ENCODE assay signal across 18 cellular contexts in the genomic region with DNA sequence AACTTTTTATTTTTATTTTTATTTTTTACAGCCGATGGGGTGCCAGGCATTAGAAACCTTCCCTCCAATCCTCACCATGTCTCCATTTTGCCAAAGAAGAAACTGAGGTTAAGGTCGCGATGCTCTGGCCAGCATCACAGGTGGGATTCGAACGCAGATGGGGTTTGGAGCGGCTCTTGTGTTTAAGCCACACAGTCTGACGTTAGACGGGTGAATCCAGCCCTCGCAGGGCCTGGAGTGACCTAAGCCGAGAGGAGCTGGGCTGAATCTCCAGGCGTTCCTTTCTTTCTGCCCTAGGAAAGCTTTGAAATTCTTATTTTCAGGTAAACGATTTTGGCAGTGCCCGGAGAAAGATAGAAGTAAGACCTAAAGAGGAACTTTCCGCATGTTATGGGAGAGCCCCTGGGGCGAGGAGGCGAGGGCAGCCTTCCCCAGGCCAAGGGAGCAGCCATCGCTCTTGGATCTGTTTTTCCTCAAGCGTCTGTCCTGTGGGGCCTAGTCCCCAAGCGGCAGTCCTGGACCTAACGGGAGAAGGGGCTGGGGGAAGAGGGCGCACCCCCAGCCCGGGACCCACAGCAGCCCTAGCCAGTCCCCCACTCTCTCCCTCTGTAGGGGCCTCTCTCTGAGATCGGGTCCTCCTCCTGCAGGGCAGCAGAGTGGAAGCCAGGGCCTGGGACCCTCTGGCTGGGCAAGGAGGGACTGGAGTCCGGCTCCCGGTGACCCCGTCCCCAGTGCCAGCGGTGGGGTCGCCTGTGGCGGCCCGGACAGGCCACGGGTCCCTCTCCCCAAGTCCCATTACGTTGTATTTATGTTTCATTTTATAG. TPM values are rescaled to one million over a fixed set of nuclear protein-coding genes. Genes with fewer than 3 reads are reported as not detected.
DNase-seq lines count a peak whose midpoint lies in the region; ATAC-seq, FAIRE-seq and TF ChIP-seq lines count a peak whose summit lies in the region.
"Had no signal": no experiment of that assay in that cellular context is flagged by ENCODE, and none has a peak within 500 bp of the region (broad histone marks: within the 10 kb centered on the region; RNA-seq: fewer than 3 reads in every experiment).

No MANE protein-coding gene starts in this region.

- peaks cover 2% of the 10 kb centered on the region for H3K36me3 Mint-ChIP-seq in IgD-negative memory B cell
- H3K36me3 Mint-ChIP-seq: CD4-positive, alpha-beta memory T cell had no signal

- TF ChIP-seq EP300 in HepG2 (IDR thresholded peaks at IDR 0.05; ENCODE audit: low read depth in 2 of 2, low read length in 2 of 2) (no peak), HepG2 (CRISPR knock-in tag; IDR thresholded peaks at IDR 0.05; ENCODE audit: borderline replicate concordance) (no peak), H1 (IDR thresholded peaks at IDR 0.05; ENCODE audit: borderline replicate concordance in 1 of 2, low read depth in 2 of 2, low read length in 2 of 2) (no peak)

- TF ChIP-seq RAD21 in HepG2 (CRISPR knock-in tag; IDR thresholded peaks at IDR 0.05) = no peak
- TF ChIP-seq RAD21 in H1 (IDR thresholded peaks at IDR 0.05 in 1 of 2, conservative IDR thresholded peaks at IDR 0.05 in 1 of 2; ENCODE audit: low read depth in 2 of 2, low read length in 2 of 2) = no peak

- H3K79me1 ChIP-seq in H1 (ENCODE audit: low read depth, low read length) = no peaks in the 10 kb centered on the region

- FAIRE-seq in HepG2 (lab: Jason Lieb, UNC) = no peak
- FAIRE-seq in H1 (lab: Jason Lieb, UNC) = no peak
- FAIRE-seq: A204.1 had no signal

- no peak for TF ChIP-seq POLR2A in HepG2 (IDR thresholded peaks at IDR 0.05; ENCODE audit: insufficient read depth in 1 of 2, low read depth in 2 of 2, low read length in 2 of 2)
- TF ChIP-seq POLR2A in right lobe of liver (IDR thresholded peaks at IDR 0.05) = no peak
- no peak for TF ChIP-seq POLR2A in H1 (IDR thresholded peaks at IDR 0.05; ENCODE audit: control extremely low read depth in 1 of 2, low read depth in 2 of 2, low read length in 2 of 2)
- TF ChIP-seq POLR2A in thyroid gland (IDR thresholded peaks at IDR 0.05) = no peak
- no peak for TF ChIP-seq POLR2A in body of pancreas (IDR thresholded peaks at IDR 0.05)

- H4K20me1 ChIP-seq in HepG2 (ENCODE audit: insufficient read depth, low read length) (no peaks in the 10 kb centered on the region), H1 (replicated peaks in 1 of 2; ENCODE audit: control insufficient read depth in 1 of 2, insufficient read depth in 2 of 2, low read length in 2 of 2) (peaks cover 10 to 23% of the 10 kb centered on the region in 2 experiments), osteoblast (ENCODE audit: insufficient read depth, low read length) (no peaks in the 10 kb centered on the region)

- H3K4me3 ChIP-seq in HepG2 (replicated peaks in 1 of 3; ENCODE audit: insufficient read depth in 1 of 3, low read depth in 2 of 3, low read length in 3 of 3) = no peak overlapping the region
- H3K4me3 ChIP-seq in right lobe of liver = no peak overlapping the region
- no peak overlapping the region for H3K4me3 ChIP-seq in H1 (ENCODE audit: extremely low read depth in 1 of 4, insufficient read depth in 2 of 4, low read depth in 3 of 4, low read length in 4 of 4)
- no peak overlapping the region for H3K4me3 ChIP-seq in osteoblast (ENCODE audit: insufficient read depth, low read length)
- no peak overlapping the region for H3K4me3 ChIP-seq in thyroid gland (replicated peaks in 1 of 3)
- no peak overlapping the region for H3K4me3 ChIP-seq in body of pancreas
- H3K4me3 ChIP-seq: BLaER1, PC-9, SJCRH30 had no signal

- peaks cover 54% of the 10 kb centered on the region for H3K27me3 Mint-ChIP-seq in IgD-negative memory B cell

- no peaks in the 10 kb centered on the region for H3K79me2 ChIP-seq in HepG2 (ENCODE audit: insufficient read depth, low read length)
- no peaks in the 10 kb centered on the region for H3K79me2 ChIP-seq in H1 (ENCODE audit: control insufficient read depth in 1 of 2, insufficient read depth in 2 of 2, low read length in 2 of 2)
- H3K79me2 ChIP-seq in osteoblast (ENCODE audit: insufficient read depth, low read length) = no peaks in the 10 kb centered on the region

- peaks cover 11% of the 10 kb centered on the region; the same call in 1 of the 2 replicates for H3K23me2 ChIP-seq in H1 (ENCODE audit: low read depth, low read length)

- peaks cover 4 to 5% (median 5%) of the 10 kb centered on the region in 3 donors for H3K4me1 Mint-ChIP-seq in IgD-negative memory B cell

- no peak overlapping the region for H3K27ac ChIP-seq in HepG2 (ENCODE audit: extremely low read length, insufficient read depth, low read length)
- H3K27ac ChIP-seq in right lobe of liver = no peak overlapping the region
- no peak overlapping the region for H3K27ac ChIP-seq in H1 (ENCODE audit: low read depth, low read length)
- H3K27ac ChIP-seq in osteoblast (ENCODE audit: low read depth, low read length) = no peak overlapping the region
- H3K27ac ChIP-seq in thyroid gland = no peak overlapping the region
- H3K27ac ChIP-seq in body of pancreas = no peak overlapping the region
- H3K27ac ChIP-seq: BLaER1, PC-9, SJCRH30 had no signal

- POLR2A ChIA-PET in HepG2 (lab: Yijun Ruan, JAX) (no interaction called here), H1 (lab: Charles Lee; ENCODE audit: partially characterized antibody) (interaction anchor here (1.1 to 1.2 kb wide), 2 partner anchors 10 to 341 kb away, joined by 3 read pairs; no protein-coding TSS in a partner anchor)

- BruUV-seq in HepG2 (replicated peaks; lab: Mats Ljungman, UMichigan) = no TSS peak

- no peak overlapping the region for H2AK5ac ChIP-seq in H1 (ENCODE audit: low read depth, low read length)

- no peak overlapping the region for H4K5ac ChIP-seq in H1 (ENCODE audit: insufficient read length, low read depth, low read length)

- H3K4me3 Mint-ChIP-seq in IgD-negative memory B cell = peak overlapping the region in 1 of 4 donors; percentile 87

- H3K27ac Mint-ChIP-seq in IgD-negative memory B cell = peak overlapping the region in 2 of 3 donors; percentile 34 to 80

- H2AFZ ChIP-seq in HepG2 (ENCODE audit: low read length) (no peak overlapping the region), H1 (ENCODE audit: low read length) (no peak overlapping the region), osteoblast (ENCODE audit: low read length) (no peak overlapping the region)
- H2AFZ ChIP-seq: PC-9 had no signal

- H3K4me2 ChIP-seq in HepG2 (ENCODE audit: low read depth, low read length) (no peak overlapping the region), H1 (ENCODE audit: insufficient read depth in 1 of 2, low read depth in 2 of 2, low read length in 2 of 2) (peak overlapping the region; percentile 5 to 71; a peak in 2 of 4 replicates), osteoblast (ENCODE audit: insufficient read depth, low read length) (no peak overlapping the region)
- H3K4me2 ChIP-seq: BLaER1, PC-9 had no signal

- H3K9me3 ChIP-seq in HepG2 (ENCODE audit: low read length) = no peaks in the 10 kb centered on the region
- no peaks in the 10 kb centered on the region for H3K9me3 ChIP-seq in right lobe of liver
- H3K9me3 ChIP-seq in H1 (ENCODE audit: insufficient read depth in 2 of 2, low read depth in 1 of 2, low read length in 1 of 2) = no peaks in the 10 kb centered on the region
- peaks cover 1% of the 10 kb centered on the region for H3K9me3 ChIP-seq in osteoblast (ENCODE audit: low read depth, low read length)
- H3K9me3 ChIP-seq in thyroid gland = no peaks in the 10 kb centered on the region
- H3K9me3 ChIP-seq in body of pancreas = no peaks in the 10 kb centered on the region
- H3K9me3 ChIP-seq: BLaER1, SJCRH30 had no signal

- CTCF ChIA-PET in HepG2 (lab: Yijun Ruan, JAX; ENCODE audit: low intra/inter-chr PET ratio, low total read pairs) (interaction anchor here (1.3 to 2.0 kb wide), 2 partner anchors 24 to 76 kb away, joined by 4 to 17 read pairs; no protein-coding TSS in a partner anchor), H1 (lab: Charles Lee; ENCODE audit: partially characterized antibody) (interaction anchor here (0.6 to 10.4 kb wide), 26 partner anchors 8 to 211 kb away, joined by 3 to 113 read pairs (median 4); partner anchors contain the start of gene LBX1)

- ATAC-seq in HepG2 (peak; percentile 12; the same call in 2 of the 3 replicates), right lobe of liver (no peak), body of pancreas (no peak)

- H2BK12ac ChIP-seq in H1 (ENCODE audit: low read depth, low read length) = no peak overlapping the region

- no peak overlapping the region for H4K8ac ChIP-seq in H1 (ENCODE audit: extremely low read depth, insufficient read depth, low read length)

- no peak overlapping the region for H2BK20ac ChIP-seq in H1 (ENCODE audit: low read length)

- no peaks in the 10 kb centered on the region for H3K4me1 ChIP-seq in HepG2 (ENCODE audit: insufficient read depth, low read length)
- no peaks in the 10 kb centered on the region for H3K4me1 ChIP-seq in right lobe of liver
- peaks cover 0 to 14% (median 6%) of the 10 kb centered on the region in 4 experiments; a peak in 6 of 7 replicates for H3K4me1 ChIP-seq in H1 (replicated peaks in 1 of 4; ENCODE audit: control insufficient read depth in 3 of 4, insufficient read depth in 4 of 4, low read length in 3 of 4)
- H3K4me1 ChIP-seq in osteoblast (ENCODE audit: insufficient read depth, low read length) = no peaks in the 10 kb centered on the region
- peaks cover 0 to 8% of the 10 kb centered on the region in 2 donors for H3K4me1 ChIP-seq in thyroid gland
- peaks cover 15% of the 10 kb centered on the region for H3K4me1 ChIP-seq in body of pancreas
- H3K4me1 ChIP-seq: BLaER1 had no signal

- H4K91ac ChIP-seq in H1 (replicated peaks; ENCODE audit: insufficient read length, low read length) = no peak overlapping the region

- no peak overlapping the region for H3K9ac ChIP-seq in HepG2 (ENCODE audit: insufficient read depth, low read depth, low read length)
- H3K9ac ChIP-seq in H1 (replicated peaks in 1 of 4; ENCODE audit: extremely low read depth in 1 of 4, low read depth in 3 of 4, low read length in 3 of 4) = no peak overlapping the region
- H3K9ac ChIP-seq: BLaER1 had no signal

- H3K27me3 ChIP-seq in HepG2 (ENCODE audit: control insufficient read depth in 1 of 2, insufficient read depth in 2 of 2, low read length in 2 of 2) (peaks cover 9 to 84% of the 10 kb centered on the region in 2 experiments), right lobe of liver (peaks cover 9 to 28% of the 10 kb centered on the region in 2 donors), H1 (replicated peaks in 1 of 4; ENCODE audit: control insufficient read depth in 3 of 4, extremely low read depth in 1 of 4, insufficient read depth in 3 of 4, low read length in 3 of 4) (peaks cover 75 to 87% (median 81%) of the 10 kb centered on the region in 4 experiments), osteoblast (ENCODE audit: insufficient read depth, low read length) (peaks cover 82% of the 10 kb centered on the region), thyroid gland (peaks cover 29% of the 10 kb centered on the region), body of pancreas (peaks cover 0 to 26% of the 10 kb centered on the region in 2 donors)
- H3K27me3 ChIP-seq: SJCRH30 had no signal

- no peak for TF ChIP-seq CTCF in HepG2 (CRISPR knock-in tag; IDR thresholded peaks at IDR 0.05)
- TF ChIP-seq CTCF in right lobe of liver (IDR thresholded peaks at IDR 0.05) = no peak
- no peak for TF ChIP-seq CTCF in H1 (IDR thresholded peaks at IDR 0.05; ENCODE audit: control extremely low read depth in 1 of 3, insufficient read depth in 1 of 3, low read depth in 1 of 3, low read length in 3 of 3)
- no peak for TF ChIP-seq CTCF in osteoblast (IDR thresholded peaks at IDR 0.05; ENCODE audit: extremely low read depth, low read depth, low read length)
- no peak for TF ChIP-seq CTCF in thyroid gland (IDR thresholded peaks at IDR 0.05)
- no peak for TF ChIP-seq CTCF in body of pancreas (IDR thresholded peaks at IDR 0.05)

- DNase-seq in HepG2 (ENCODE audit: low spot score) (no peak), right lobe of liver (no peak), H1 (ENCODE audit: low read depth in 1 of 2, low spot score in 2 of 2) (no peak), osteoblast (ENCODE audit: insufficient read length, low spot score, missing footprints) (peak; percentile 71), thyroid gland (no peak), body of pancreas (no peak), NCI-H2081 treated with DMSO at 0.1 percent for 48 hours (lab: John Stamatoyannopoulos, UW) (no peak)
- DNase-seq: DMS153, KG1, NCI-H187, NCI-H226, NCI-H524 treated with DMSO at 0.1 percent for 48 hours, PC-9, SJCRH30 had no signal

- no peak overlapping the region for H3K4ac ChIP-seq in H1 (replicated peaks; ENCODE audit: insufficient read length, low read depth, low read length)

- intact Hi-C loops in HepG2 (cut with micrococcal nuclease; ENCODE audit: unreplicated experiment) = no loop called here
- intact Hi-C loops in right lobe of liver (cut with DNase I) = no loop called here
- intact Hi-C loops in thyroid gland (cut with DNase I) = no loop called here
- intact Hi-C loops in body of pancreas (cut with DNase I) = no loop called here

- WGBS in HepG2 (ENCODE audit: low lambda C conversion rate) = 27% methylated on average over 29 of the region's 32 CpGs
- WGBS in right lobe of liver (ENCODE audit: insufficient coverage, low coverage, low lambda C conversion rate, missing lambda C conversion rate) = 12% methylated on average over 26 of the region's 32 CpGs
- WGBS in H1 (ENCODE audit: extremely low coverage in 1 of 2, insufficient coverage in 1 of 2, insufficient read length in 1 of 2, insufficient replicate concordance in 2 of 2, low coverage in 1 of 2, low lambda C conversion rate in 2 of 2, missing lambda C conversion rate in 1 of 2), 2 experiments = 11% methylated on average over 25 of the region's 32 CpGs; no CpG with 5 or more reads in 1 of the 2 experiments
- WGBS in thyroid gland, 2 donors = 14 to 20% methylated on average over 32 of the region's 32 CpGs
- WGBS in body of pancreas, 2 donors = 17 to 18% methylated on average over 26 to 31 of the region's 32 CpGs

- no peak overlapping the region for H2BK5ac ChIP-seq in H1 (ENCODE audit: low read depth, low read length)

- H2BK15ac ChIP-seq in H1 (ENCODE audit: low read length) = no peak overlapping the region

- peaks cover 0 to 3% (median 0%) of the 10 kb centered on the region in 3 donors for H3K9me3 Mint-ChIP-seq in IgD-negative memory B cell

- H3K36me3 ChIP-seq in HepG2 (replicated peaks in 1 of 2; ENCODE audit: control insufficient read depth in 1 of 2, insufficient read depth in 2 of 2, low read length in 2 of 2) (no peaks in the 10 kb centered on the region), right lobe of liver (no peaks in the 10 kb centered on the region), H1 (ENCODE audit: control insufficient read depth in 2 of 4, insufficient read depth in 4 of 4, low read length in 3 of 4) (no peaks in the 10 kb centered on the region), osteoblast (ENCODE audit: insufficient read depth, low read length) (no peaks in the 10 kb centered on the region), thyroid gland (no peaks in the 10 kb centered on the region), body of pancreas (replicated peaks in 1 of 2; ENCODE audit: insufficient read depth in 1 of 2, low read depth in 2 of 2) (no peaks in the 10 kb centered on the region)
- H3K36me3 ChIP-seq: BLaER1 had no signal

- H2BK120ac ChIP-seq in H1 (replicated peaks; ENCODE audit: low read depth, low read length) = no peak overlapping the region

- no peak overlapping the region; the same call in 1 of the 2 replicates for H3K18ac ChIP-seq in H1 (ENCODE audit: extremely low read depth, low read length)

- in situ Hi-C loops in HepG2 (cut with HindIII; ENCODE audit: extremely low pct_ligation_motif_present, low pct_unique_long_range_greater_than_20kb) = no loop called here

- no peak overlapping the region for H3K23ac ChIP-seq in H1 (ENCODE audit: insufficient read length)

- no peak overlapping the region for H3K14ac ChIP-seq in H1 (ENCODE audit: insufficient read length)

- no peak overlapping the region for H3K56ac ChIP-seq in H1 (replicated peaks; ENCODE audit: insufficient read length, low read depth, low read length)

RNA-seq across cellular contexts. Expression of gene LBX1, which starts 8.9 kb away (rescaled TPM):
- total RNA-seq in HepG2 (2016; rRNA removed; fragmentation: Illumina TruSeq; extraction: Trizol) = not detected in 2 replicates
- total RNA-seq in HepG2 (2016; cell fraction: cytosol; rRNA removed; fragmentation: Illumina TruSeq; extraction: Trizol; ENCODE audit: low read depth) = not detected in 2 replicates
- not detected in 2 replicates for total RNA-seq in HepG2 (2016; cell fraction: insoluble cytoplasmic fraction; rRNA removed; fragmentation: Illumina TruSeq; extraction: Trizol)
- total RNA-seq in HepG2 (2016; cell fraction: membrane; rRNA removed; fragmentation: Illumina TruSeq; extraction: Trizol) = not detected in 2 replicates
- not detected in 2 replicates for total RNA-seq in HepG2 (2016; cell fraction: nucleus; rRNA removed; fragmentation: Illumina TruSeq; extraction: Trizol)
- not detected in 2 replicates for polyA plus RNA-seq in HepG2 (2011; rRNA removed)
- polyA plus RNA-seq in HepG2 (2011; cell fraction: cytosol; rRNA removed) = not detected in 2 replicates
- not detected in 2 replicates for polyA plus RNA-seq in HepG2 (2011; cell fraction: nucleus; rRNA removed)
- polyA plus RNA-seq in HepG2 (2012) = not detected in 2 replicates
- polyA plus RNA-seq in HepG2 (2016; cell fraction: cytosol; fragmentation: Illumina TruSeq; extraction: Trizol; ENCODE audit: low read depth) = not detected in 2 replicates
- not detected in 2 replicates for polyA plus RNA-seq in HepG2 (2016; cell fraction: insoluble cytoplasmic fraction; fragmentation: Illumina TruSeq; extraction: Trizol; ENCODE audit: low read depth)
- not detected in 2 replicates for polyA plus RNA-seq in HepG2 (2016; cell fraction: membrane; fragmentation: Illumina TruSeq; extraction: Trizol; ENCODE audit: low read depth)
- polyA plus RNA-seq in HepG2 (2016; cell fraction: nucleus; fragmentation: Illumina TruSeq; extraction: Trizol; ENCODE audit: insufficient read depth, low read depth) = not detected in 2 replicates
- not detected in 2 replicates for polyA minus RNA-seq in HepG2 (2011; rRNA and poly(A)+ RNA removed; ENCODE audit: low replicate concordance)
- polyA minus RNA-seq in HepG2 (2011; cell fraction: cytosol; rRNA and poly(A)+ RNA removed) = not detected in 2 replicates
- not detected in 2 replicates for polyA minus RNA-seq in HepG2 (2011; cell fraction: nucleus; rRNA and poly(A)+ RNA removed)
- total RNA-seq in right lobe of liver = not detected
- not detected for polyA plus RNA-seq in IgD-negative memory B cell
- not detected in 2 replicates for total RNA-seq in H1 (2021; fragmentation: NEBNext Ultra II Directional; extraction: Animal tissue kit (Norgen Biotek cat#: 25700))
- not detected in 2 replicates for polyA plus RNA-seq in H1 (2011; rRNA removed)
- polyA plus RNA-seq in H1 (2011; cell fraction: cytosol; rRNA removed) = not detected
- not detected for polyA plus RNA-seq in H1 (2011; cell fraction: nucleus; rRNA removed)
- not detected in 4 replicates for polyA plus RNA-seq in H1 (2012, experiment 1 of 2)
- polyA plus RNA-seq in H1 (2012, experiment 2 of 2) = not detected
- polyA plus RNA-seq in H1 (2013, experiment 1 of 2) = not detected
- not detected for polyA plus RNA-seq in H1 (2013, experiment 2 of 2)
- polyA minus RNA-seq in H1 (2011; rRNA and poly(A)+ RNA removed) = not detected in 2 replicates
- polyA minus RNA-seq in H1 (2011; cell fraction: cytosol; rRNA and poly(A)+ RNA removed) = not detected
- polyA minus RNA-seq in H1 (2011; cell fraction: nucleus; rRNA and poly(A)+ RNA removed) = not detected
- total RNA-seq in osteoblast = not detected in 2 replicates
- not detected for total RNA-seq in thyroid gland
- not detected for total RNA-seq in body of pancreas
- total RNA-seq: CD4-positive, alpha-beta memory T cell; PC-9 had no signal
- polyA plus RNA-seq: CD4-positive, alpha-beta memory T cell had no signal

Comparison
In these comparisons a context has a peak if more than half of its experiments do, and no peak if none do; other contexts are left out.
1. H3K4me2 ChIP-seq: peak in H1 (2 of 2); none in HepG2 (single experiment) and osteoblast (single experiment).
2. Of the 41 proteins assayed by ChIP-seq in both HepG2 and H1: peak only in HepG2: none; only in H1: EZH2; in both: RNF2; in neither: 39.